25 cellular contexts compared by ENCODE assay signal in the genomic region with DNA sequence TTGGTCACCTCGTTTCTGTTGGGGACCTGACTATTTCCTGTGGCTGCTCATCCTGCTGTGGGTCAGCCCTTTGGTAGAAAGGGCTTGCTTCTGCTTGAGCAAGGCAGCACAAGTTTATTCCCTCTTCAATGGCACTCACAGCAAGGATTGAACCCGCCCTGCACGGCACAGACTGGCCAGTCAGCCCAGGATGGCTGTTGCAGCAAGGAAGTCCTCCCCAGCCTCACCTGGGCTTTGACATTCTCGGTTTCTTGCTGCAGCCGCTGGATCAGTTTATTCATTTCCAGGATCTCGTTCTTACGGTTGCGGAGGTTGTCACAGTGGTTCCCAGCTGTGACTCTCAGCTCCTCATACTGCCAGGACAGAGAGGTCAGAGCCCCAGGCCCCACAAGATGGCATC. TPM values are rescaled to one million over a fixed set of nuclear protein-coding genes. Genes with fewer than 3 reads are reported as not detected.
A peak's percentile ranks its signal among the peaks of the same experiment; 100 is the strongest.
DNase-seq lines count a peak whose midpoint lies in the region; ATAC-seq and TF ChIP-seq lines count a peak whose summit lies in the region.
"Had no signal": no experiment of that assay in that cellular context is flagged by ENCODE, and none has a peak within 500 bp of the region (broad histone marks: within the 10 kb centered on the region; RNA-seq: fewer than 3 reads in every experiment).

No MANE protein-coding gene starts in this region.

- no peak overlapping the region for H3K4me2 ChIP-seq in neuronal stem cell (ENCODE audit: insufficient read depth, low read length, poor library complexity, severe bottlenecking)
- H3K4me2 ChIP-seq: A549; BLaER1 treated with 17β-estradiol and CSF1 and Interleukin-3, amounts not matched to agents 10 nM and 100 nM had no signal

- no peak overlapping the region for H2AFZ ChIP-seq in neuronal stem cell (ENCODE audit: low read length)
- H2AFZ ChIP-seq: GM23248 had no signal

- H3K27me3 ChIP-seq in neuronal stem cell (ENCODE audit: control insufficient read depth in 3 of 3, insufficient read depth in 3 of 3, low read depth in 1 of 3, low read length in 3 of 3) (peaks cover 0 to 5% (median 2%) of the 10 kb centered on the region in 3 experiments), spleen (replicated peaks in 1 of 7) (peaks cover 0 to 39% (median 0%) of the 10 kb centered on the region in 7 donors)
- H3K27me3 ChIP-seq: BE2C; BLaER1 treated with 17β-estradiol and CSF1 and Interleukin-3, amounts not matched to agents 10 nM and 100 nM had no signal

- no peak for TF ChIP-seq CTCF in CD14-positive monocyte (IDR thresholded peaks at IDR 0.05)
- no peak for TF ChIP-seq CTCF in WTC11 (IDR thresholded peaks at IDR 0.05)
- TF ChIP-seq CTCF in spleen (IDR thresholded peaks at IDR 0.05 in 8 of 11, conservative IDR thresholded peaks at IDR 0.05 in 3 of 11), result no peak

- H3K27me3 Mint-ChIP-seq in CD14-positive monocyte (ENCODE audit: low read depth in 3 of 3) (peaks cover 2 to 11% (median 5%) of the 10 kb centered on the region in 3 donors), WTC11 (ENCODE audit: low read depth) (peaks cover 4% of the 10 kb centered on the region; the same call in 1 of the 2 replicates)

- H2AK5ac ChIP-seq in neuronal stem cell (ENCODE audit: low read depth, low read length), result no peak overlapping the region

- no peak overlapping the region for H3K18ac ChIP-seq in neuronal stem cell (ENCODE audit: low read length)

- H3K4me1 Mint-ChIP-seq in CD14-positive monocyte (no peaks in the 10 kb centered on the region), WTC11 (no peaks in the 10 kb centered on the region)
- H3K4me1 Mint-ChIP-seq: H9 had no signal

- no peak overlapping the region for H3K27ac Mint-ChIP-seq in CD14-positive monocyte
- H3K27ac Mint-ChIP-seq in WTC11, result no peak overlapping the region
- H3K27ac Mint-ChIP-seq: H9 had no signal

- WGBS in neuronal stem cell (ENCODE audit: extremely low coverage in 2 of 2, insufficient read length in 2 of 2, insufficient replicate concordance in 1 of 2), 2 donors, result no CpG with 5 or more reads among the region's 8 CpGs
- 74 to 85% (median 80%) methylated on average over 7 to 8 of the region's 8 CpGs for WGBS in spleen, 5 donors

- H3K23ac ChIP-seq in neuronal stem cell (ENCODE audit: low read depth, low read length, poor library complexity), result peak overlapping the region; percentile 7

- H3K79me1 ChIP-seq in neuronal stem cell (ENCODE audit: low read depth, low read length), result no peaks in the 10 kb centered on the region

- no peak overlapping the region for H3K14ac ChIP-seq in neuronal stem cell (ENCODE audit: low read length)

- H3K4me1 ChIP-seq in neuronal stem cell (ENCODE audit: control insufficient read depth in 2 of 2, insufficient read depth in 1 of 2, low read depth in 1 of 2, low read length in 2 of 2) (no peaks in the 10 kb centered on the region), spleen (peaks cover 0 to under 1% (median 0%) of the 10 kb centered on the region in 6 donors)

- ATAC-seq in WTC11 (no peak), HG02884 (IDR thresholded peaks at IDR 0.05; ENCODE audit: unreplicated experiment) (no peak), GM21576 (IDR thresholded peaks at IDR 0.05; ENCODE audit: unreplicated experiment) (no peak), HG03354 (IDR thresholded peaks at IDR 0.05; ENCODE audit: poor library complexity, severe bottlenecking, unreplicated experiment) (no peak)

- intact Hi-C loops in CD14-positive monocyte (cut with micrococcal nuclease), result no loop called here
- intact Hi-C loops in spleen (cut with DNase I; ENCODE audit: low total_unique reads), result no loop called here

- POLR2A ChIA-PET in WTC11 (lab: Charles Lee), result no interaction called here

- no peaks in the 10 kb centered on the region for H3K36me3 ChIP-seq in neuronal stem cell (replicated peaks in 1 of 2; ENCODE audit: control insufficient read depth in 2 of 2, insufficient read depth in 2 of 2, low read length in 2 of 2)
- H3K36me3 ChIP-seq in spleen, result no peaks in the 10 kb centered on the region
- H3K36me3 ChIP-seq: BE2C; BLaER1 treated with 17β-estradiol and CSF1 and Interleukin-3, amounts not matched to agents 10 nM and 100 nM had no signal

- H3K4me3 ChIP-seq in neuronal stem cell (ENCODE audit: low read length in 2 of 2), result no peak overlapping the region
- H3K4me3 ChIP-seq in spleen, result no peak overlapping the region
- H3K4me3 ChIP-seq: A549; BLaER1 treated with 17β-estradiol and CSF1 and Interleukin-3, amounts not matched to agents 10 nM and 100 nM; GM23248 had no signal

- no peak overlapping the region for H2BK15ac ChIP-seq in neuronal stem cell (ENCODE audit: low read length)

- H3K9me3 Mint-ChIP-seq in CD14-positive monocyte (peaks cover 0 to 2% (median 0%) of the 10 kb centered on the region in 7 donors), WTC11 (no peaks in the 10 kb centered on the region)
- H3K9me3 Mint-ChIP-seq: CD4-positive, alpha-beta memory T cell; H9 had no signal

- H4K8ac ChIP-seq in neuronal stem cell (ENCODE audit: low read depth, low read length), result no peak overlapping the region

- H2BK120ac ChIP-seq in neuronal stem cell (ENCODE audit: low read depth, low read length), result no peak overlapping the region

- CTCF ChIA-PET in WTC11 (lab: Charles Lee), result interaction anchor here (0.7 to 3.4 kb wide), 38 partner anchors 8 to 584 kb away, joined by 3 to 47 read pairs (median 10); a partner anchor contains a TSS

- no peak overlapping the region for H2BK12ac ChIP-seq in neuronal stem cell (ENCODE audit: low read length)

- H3K36me3 Mint-ChIP-seq in CD14-positive monocyte (no peaks in the 10 kb centered on the region), WTC11 (no peaks in the 10 kb centered on the region)
- H3K36me3 Mint-ChIP-seq: CD4-positive, alpha-beta memory T cell had no signal

- H3K27ac ChIP-seq in neuronal stem cell (replicated peaks; ENCODE audit: low read length) (no peak overlapping the region), spleen (no peak overlapping the region)
- H3K27ac ChIP-seq: BLaER1 treated with 17β-estradiol and CSF1 and Interleukin-3, amounts not matched to agents 10 nM and 100 nM; GM23248 had no signal

- H3K4me3 Mint-ChIP-seq in CD14-positive monocyte, result no peak overlapping the region
- no peak overlapping the region for H3K4me3 Mint-ChIP-seq in WTC11
- H3K4me3 Mint-ChIP-seq: CD4-positive, alpha-beta memory T cell; H9 had no signal

- H4K91ac ChIP-seq in neuronal stem cell (ENCODE audit: low read depth, low read length, poor library complexity), result no peak overlapping the region

- no peak overlapping the region for H3K4ac ChIP-seq in neuronal stem cell (ENCODE audit: low read length)

- no peak for TF ChIP-seq POLR2A in spleen (IDR thresholded peaks at IDR 0.05)

- no peak overlapping the region for H2BK5ac ChIP-seq in neuronal stem cell (ENCODE audit: low read length)

- H3K9me3 ChIP-seq in neuronal stem cell (replicated peaks in 1 of 2; ENCODE audit: control insufficient read depth in 2 of 2, insufficient read depth in 1 of 2, low read depth in 1 of 2, low read length in 2 of 2), result peaks cover 0 to 2% of the 10 kb centered on the region in 2 donors
- no peaks in the 10 kb centered on the region for H3K9me3 ChIP-seq in spleen
- H3K9me3 ChIP-seq: A549; BE2C; BLaER1 treated with 17β-estradiol and CSF1 and Interleukin-3, amounts not matched to agents 10 nM and 100 nM had no signal

- DNase-seq in CD14-positive monocyte (ENCODE audit: low spot score) (peak; percentile 7), WTC11 (ENCODE audit: low spot score) (no peak), neuronal stem cell (ENCODE audit: low spot score) (no peak), spleen (peak; percentile 33), SKM-1 treated with dmso at 0.1 percent for 144 hours (lab: John Stamatoyannopoulos, UW; ENCODE audit: unreplicated experiment) (no peak)
- DNase-seq: 8988T; ACHN; AML-193; BE2C; Calu3; CD4-positive, alpha-beta memory T cell; COR-L47; DMS53; DMS79 treated with DMSO at 0.1 percent for 48 hours; GF-D8; H9 had no signal

- H3K9ac ChIP-seq in neuronal stem cell (ENCODE audit: low read depth, low read length, poor library complexity), result no peak overlapping the region
- H3K9ac ChIP-seq: BLaER1 treated with 17β-estradiol and CSF1 and Interleukin-3, amounts not matched to agents 10 nM and 100 nM; GM23248 had no signal

TF ChIP-seq in WTC11, 78 proteins besides CTCF, POLR2A, EP300 and RAD21 (continues in another document):
- TF ChIP-seq NFATC4 (CRISPR knock-in tag; IDR thresholded peaks at IDR 0.05) (no peak), NFYB (CRISPR knock-in tag; conservative IDR thresholded peaks at IDR 0.05; ENCODE audit: low read depth) (no peak), SP1 (CRISPR knock-in tag; conservative IDR thresholded peaks at IDR 0.05) (no peak), ZNF263 (CRISPR knock-in tag; IDR thresholded peaks at IDR 0.05; ENCODE audit: low read depth) (no peak), NFE2L1 (CRISPR knock-in tag; IDR thresholded peaks at IDR 0.05) (no peak), ZBTB21 (CRISPR knock-in tag; IDR thresholded peaks at IDR 0.05; ENCODE audit: borderline replicate concordance) (no peak), FOXP1 (CRISPR knock-in tag; IDR thresholded peaks at IDR 0.05; ENCODE audit: borderline replicate concordance) (no peak), EMX1 (CRISPR knock-in tag; IDR thresholded peaks at IDR 0.05) (no peak)

RNA-seq across cellular contexts. Expression of a gene that starts 9.5 kb away (rescaled TPM):
- not detected for polyA plus RNA-seq in CD14-positive monocyte
- total RNA-seq in WTC11 (2021), result not detected in 3 replicates
- polyA plus RNA-seq in neuronal stem cell (2013, experiment 1 of 2), result not detected
- polyA plus RNA-seq in neuronal stem cell (2013, experiment 2 of 2), result not detected
- not detected for total RNA-seq in spleen
- under 1 TPM in 1 of 3 donors, not detected in 2; 0.04 TPM for polyA plus RNA-seq in spleen
- total RNA-seq: Calu3; CD4-positive, alpha-beta memory T cell; Daoy; G401; GM23248; H4; H9 had no signal
- polyA plus RNA-seq: A549; CD4-positive, alpha-beta memory T cell; GM23248 had no signal

RNA-seq across cellular contexts. Expression of a gene that starts 11.2 kb away (rescaled TPM):
- not detected for polyA plus RNA-seq in CD14-positive monocyte
- not detected in 3 replicates for total RNA-seq in WTC11 (2021)
- polyA plus RNA-seq in neuronal stem cell (2013, experiment 1 of 2), result not detected
- polyA plus RNA-seq in neuronal stem cell (2013, experiment 2 of 2), result not detected
- total RNA-seq in spleen, result under 1 TPM in 1 of 7 donors, not detected in 6; 0.52 TPM
- polyA plus RNA-seq in spleen, result not detected
- total RNA-seq: Calu3; CD4-positive, alpha-beta memory T cell; Daoy; G401; GM23248; H4; H9 had no signal
- polyA plus RNA-seq: A549; CD4-positive, alpha-beta memory T cell; GM23248 had no signal

RNA-seq across cellular contexts. Expression of a gene that starts 29.4 kb away (rescaled TPM):
- polyA plus RNA-seq in CD14-positive monocyte (not detected), spleen (not detected)
- total RNA-seq in WTC11 (2021) (not detected in 3 replicates), spleen (under 1 TPM in 1 of 7 donors, not detected in 6; 0.52 TPM)
- polyA plus RNA-seq in neuronal stem cell (2013, experiment 1 of 2), result not detected
- not detected for polyA plus RNA-seq in neuronal stem cell (2013, experiment 2 of 2)
- total RNA-seq: Calu3; CD4-positive, alpha-beta memory T cell; G401; GM23248; H4; H9 had no signal
- polyA plus RNA-seq: CD4-positive, alpha-beta memory T cell; GM23248 had no signal

RNA-seq across cellular contexts. Expression of a gene that starts 37.5 kb away (rescaled TPM):
- polyA plus RNA-seq in CD14-positive monocyte (not detected), spleen (not detected)
- total RNA-seq in WTC11 (2021) (not detected in 3 replicates), spleen (not detected)
- polyA plus RNA-seq in neuronal stem cell (2013, experiment 1 of 2), result not detected
- polyA plus RNA-seq in neuronal stem cell (2013, experiment 2 of 2), result not detected
- total RNA-seq: Calu3; CD4-positive, alpha-beta memory T cell; GM23248; H9 had no signal
- polyA plus RNA-seq: A549; CD4-positive, alpha-beta memory T cell; GM23248 had no signal

RNA-seq across cellular contexts. Expression of a gene that starts 55.3 kb away (rescaled TPM):
- not detected for polyA plus RNA-seq in CD14-positive monocyte
- total RNA-seq in WTC11 (2021), result not detected in 3 replicates
- polyA plus RNA-seq in neuronal stem cell (2013, experiment 1 of 2), result not detected
- not detected for polyA plus RNA-seq in neuronal stem cell (2013, experiment 2 of 2)
- total RNA-seq in spleen, result not detected
- under 1 TPM; 0.03 to 0.10 (median 0.04) TPM for polyA plus RNA-seq in spleen
- total RNA-seq: CD4-positive, alpha-beta memory T cell; Daoy; G401; GM23248; H4; H9 had no signal
- polyA plus RNA-seq: A549; CD4-positive, alpha-beta memory T cell; GM23248 had no signal

Comparison
In these comparisons a context has a peak if more than half of its experiments do, and no peak if none do; other contexts are left out.
1. DNase-seq: peak in CD14-positive monocyte (single experiment) and spleen (single experiment); none in WTC11 (single experiment), neuronal stem cell (single experiment) and SKM-1 treated with dmso at 0.1 percent for 144 hours (single experiment).